9 cellular contexts compared by ENCODE assay signal in genomic region chr21:45072963-45073300, GRCh38. TPM values are rescaled to one million over a fixed set of nuclear protein-coding genes. Genes with fewer than 3 reads are reported as not detected.
DNase-seq lines count a peak whose midpoint lies in the region; ATAC-seq and TF ChIP-seq lines count a peak whose summit lies in the region.
"Had no signal": no experiment of that assay in that cellular context is flagged by ENCODE, and none has a peak within 500 bp of the region (broad histone marks: within the 10 kb centered on the region; RNA-seq: fewer than 3 reads in every experiment).

No MANE protein-coding gene starts in this region.

- no peak for ATAC-seq in CD4-positive, CD25-positive, alpha-beta regulatory T cell (ENCODE audit: low read depth in 2 of 2)
- ATAC-seq in psoas muscle (no peak), GM21825 (IDR thresholded peaks at IDR 0.05; ENCODE audit: unreplicated experiment) (no peak)

- no peak overlapping the region for H3K4me3 ChIP-seq in CD4-positive, CD25-positive, alpha-beta regulatory T cell (ENCODE audit: low read depth, low read length)
- H3K4me3 ChIP-seq in coronary artery, result peak overlapping the region; percentile 97
- peak overlapping the region; percentile 92 for H3K4me3 ChIP-seq in psoas muscle
- H3K4me3 ChIP-seq: lung had no signal

- H2AK5ac ChIP-seq in H9 (ENCODE audit: insufficient read length, low read length), result no peak overlapping the region

- peaks cover 7% of the 10 kb centered on the region for H3K23me2 ChIP-seq in H9 (ENCODE audit: insufficient read length, low read depth, low read length, poor library complexity, severe bottlenecking)

- no peak overlapping the region for H2BK15ac ChIP-seq in H9 (ENCODE audit: low read depth, low read length)

- DNase-seq in CD4-positive, CD25-positive, alpha-beta regulatory T cell, result no peak
- DNase-seq in H9 (no peak), coronary artery (ENCODE audit: low spot score) (peak; percentile 75), psoas muscle (no peak), D341Med (ENCODE audit: low spot score) (no peak), foreskin melanocyte (no peak)

- no peak overlapping the region for H4K8ac ChIP-seq in H9 (replicated peaks; ENCODE audit: insufficient read length, low read depth, low read length)

- H3K9ac ChIP-seq in H9 (ENCODE audit: extremely low read depth, insufficient read length, low read length), result no peak overlapping the region

- H2BK5ac ChIP-seq in H9 (ENCODE audit: insufficient read length, low read length), result no peak overlapping the region

- peak overlapping the region in 1 of 3 donors; percentile 15 for H3K27ac Mint-ChIP-seq in CD4-positive, CD25-positive, alpha-beta regulatory T cell
- no peak overlapping the region for H3K27ac Mint-ChIP-seq in H9

- no peak overlapping the region for H3T11ph ChIP-seq in H9 (ENCODE audit: low read length)

- H3K4me1 ChIP-seq in CD4-positive, CD25-positive, alpha-beta regulatory T cell (ENCODE audit: control insufficient read depth, insufficient read depth, low read length, poor library complexity, severe bottlenecking), result peaks cover 30% of the 10 kb centered on the region
- H3K4me1 ChIP-seq in H9 (ENCODE audit: insufficient read depth, low read length) (no peaks in the 10 kb centered on the region), psoas muscle (peaks cover 30% of the 10 kb centered on the region)

- H3K27me3 ChIP-seq in CD4-positive, CD25-positive, alpha-beta regulatory T cell (ENCODE audit: control insufficient read depth, insufficient read depth, low read length), result no peaks in the 10 kb centered on the region
- H3K27me3 ChIP-seq in H9 (ENCODE audit: insufficient read depth, low read length) (peaks cover 11% of the 10 kb centered on the region; the same call in 1 of the 2 replicates), psoas muscle (ENCODE audit: insufficient read depth in 3 of 3, low read length in 2 of 3) (no peaks in the 10 kb centered on the region)

- H4K5ac ChIP-seq in H9 (ENCODE audit: insufficient read length, low read depth, low read length), result no peak overlapping the region

- H3K36me3 ChIP-seq in CD4-positive, CD25-positive, alpha-beta regulatory T cell (ENCODE audit: control insufficient read depth, insufficient read depth, low read length), result no peaks in the 10 kb centered on the region
- no peaks in the 10 kb centered on the region for H3K36me3 ChIP-seq in psoas muscle (ENCODE audit: insufficient read depth in 1 of 2, low read depth in 1 of 2)

- H2BK120ac ChIP-seq in H9 (ENCODE audit: low read depth, low read length, poor library complexity, severe bottlenecking), result no peak overlapping the region

- H3K4me1 Mint-ChIP-seq in CD4-positive, CD25-positive, alpha-beta regulatory T cell, result peaks cover 17 to 34% (median 27%) of the 10 kb centered on the region in 4 donors
- peaks cover 24 to 27% of the 10 kb centered on the region in 2 experiments for H3K4me1 Mint-ChIP-seq in H9

- H3K79me2 ChIP-seq in H9 (ENCODE audit: insufficient read depth, low read length), result no peaks in the 10 kb centered on the region

- WGBS in H9 (ENCODE audit: extremely low coverage, insufficient read length, low lambda C conversion rate), result no CpG with 5 or more reads among the region's 21 CpGs
- 89 to 92% (median 91%) methylated on average over 21 of the region's 21 CpGs for WGBS in psoas muscle, 3 donors

- H2BK20ac ChIP-seq in H9 (ENCODE audit: low read depth, low read length, poor library complexity, severe bottlenecking), result no peak overlapping the region

- no peaks in the 10 kb centered on the region for H4K20me1 ChIP-seq in H9 (ENCODE audit: control insufficient read depth, insufficient read depth, insufficient read length)

- H3K18ac ChIP-seq in H9 (ENCODE audit: insufficient read length, low read depth, low read length), result no peak overlapping the region

- H3K27ac ChIP-seq in CD4-positive, CD25-positive, alpha-beta regulatory T cell (ENCODE audit: insufficient read depth, low read length, poor library complexity, severe bottlenecking), result no peak overlapping the region
- no peak overlapping the region for H3K27ac ChIP-seq in H9 (ENCODE audit: insufficient read length, low read depth, low read length)
- peak overlapping the region; percentile 64 to 96 for H3K27ac ChIP-seq in coronary artery
- H3K27ac ChIP-seq in psoas muscle, result no peak overlapping the region

- no peak overlapping the region for H3K23ac ChIP-seq in H9 (ENCODE audit: insufficient read length, low read depth, low read length)

- TF ChIP-seq CTCF in H9 (conservative IDR thresholded peaks at IDR 0.05) (no peak), coronary artery (IDR thresholded peaks at IDR 0.05) (no peak), psoas muscle (IDR thresholded peaks at IDR 0.05) (no peak)

- H3K56ac ChIP-seq in H9 (ENCODE audit: insufficient read length, low read depth, low read length), result no peak overlapping the region

- H2BK12ac ChIP-seq in H9 (ENCODE audit: insufficient read length, low read depth, low read length), result no peak overlapping the region

- no peaks in the 10 kb centered on the region for H3K79me1 ChIP-seq in H9 (ENCODE audit: insufficient read depth, low read depth, low read length, poor library complexity, severe bottlenecking)

- no peaks in the 10 kb centered on the region for H3K9me3 ChIP-seq in CD4-positive, CD25-positive, alpha-beta regulatory T cell (ENCODE audit: control insufficient read depth in 2 of 2, low read length in 2 of 2)
- H3K9me3 ChIP-seq in H9 (ENCODE audit: control insufficient read depth, low read depth, low read length) (no peaks in the 10 kb centered on the region), psoas muscle (no peaks in the 10 kb centered on the region)

- H3K27me3 Mint-ChIP-seq in CD4-positive, CD25-positive, alpha-beta regulatory T cell, result peaks cover 4% of the 10 kb centered on the region
- peaks cover 26% of the 10 kb centered on the region for H3K27me3 Mint-ChIP-seq in H9 (ENCODE audit: low read depth)

- H4K91ac ChIP-seq in H9 (ENCODE audit: insufficient read length, low read depth, low read length), result no peak overlapping the region

- no peak overlapping the region for H3K14ac ChIP-seq in H9 (ENCODE audit: insufficient read depth, low read length)

- intact Hi-C loops in psoas muscle (cut with DNase I), result loop anchor here (5.0 to 10.0 kb wide), 2 partner anchors 52 to 121 kb away; no protein-coding TSS in a partner anchor

- H3K4ac ChIP-seq in H9 (ENCODE audit: low read depth, low read length), result no peak overlapping the region

- H3K4me2 ChIP-seq in H9 (ENCODE audit: insufficient read depth, insufficient read length, low read length), result no peak overlapping the region

- H2AFZ ChIP-seq in H9 (ENCODE audit: low read length), result no peak overlapping the region

- peak overlapping the region in 3 of 4 donors; percentile 56 to 98 (median 94) for H3K4me3 Mint-ChIP-seq in CD4-positive, CD25-positive, alpha-beta regulatory T cell
- H3K4me3 Mint-ChIP-seq in H9, result peak overlapping the region; percentile 77 to 89; a peak in 3 of 5 replicates

- H3K36me3 Mint-ChIP-seq in CD4-positive, CD25-positive, alpha-beta regulatory T cell, result no peaks in the 10 kb centered on the region
- H3K36me3 Mint-ChIP-seq in H9 (ENCODE audit: insufficient read depth in 1 of 3, low read depth in 3 of 3), result peaks cover 0 to 2% (median 0%) of the 10 kb centered on the region in 3 experiments; a peak in 2 of 7 replicates

- peaks cover 0 to 2% (median 0%) of the 10 kb centered on the region in 7 donors for H3K9me3 Mint-ChIP-seq in CD4-positive, CD25-positive, alpha-beta regulatory T cell
- H3K9me3 Mint-ChIP-seq in H9, result peaks cover 0 to 3% of the 10 kb centered on the region in 2 experiments; a peak in 3 of 5 replicates
- H3K9me3 Mint-ChIP-seq: T-helper 2 cell treated with Interferon-gamma antibody and Interleukin-4, amounts not matched to agents 5 μg/mL and 100 μg/mL, for 36 hours had no signal

RNA-seq across cellular contexts. Expression of gene ADARB1, which starts 1.4 kb away (rescaled TPM):
- 52.9 TPM for total RNA-seq in CD4-positive, CD25-positive, alpha-beta regulatory T cell
- polyA plus RNA-seq in CD4-positive, CD25-positive, alpha-beta regulatory T cell, result 1 to 10 TPM; 2.8 to 7.2 (median 4.7) TPM
- 14.1 and 15.8 TPM in 2 replicates for total RNA-seq in H9 (2021)
- 10 to 100 TPM in 2 of 4 donors, 1 to 10 TPM in 2; 6.9 to 22.7 (median 14.4) TPM for total RNA-seq in psoas muscle
- 1 to 10 TPM; 3.8 to 6.4 (median 4.1) TPM for polyA plus RNA-seq in psoas muscle

Comparison
In these comparisons a context has a peak if more than half of its experiments do, and no peak if none do; other contexts are left out.
1. H3K27ac ChIP-seq: peak in coronary artery (2 of 2); none in CD4-positive, CD25-positive, alpha-beta regulatory T cell (single experiment), H9 (single experiment) and psoas muscle (single experiment).